ENCODE assay signal across 8 cellular contexts in genomic region chr11:119356349-119357031, GRCh38. TPM values are rescaled to one million over a fixed set of nuclear protein-coding genes. Genes with fewer than 3 reads are reported as not detected.
DNase-seq lines count a peak whose midpoint lies in the region; ATAC-seq and TF ChIP-seq lines count a peak whose summit lies in the region.

No MANE protein-coding gene starts in this region.

- TF ChIP-seq CTCF in ascending aorta (IDR thresholded peaks at IDR 0.05) (peak; percentile 85 to 87 (median 85)), hepatocyte (IDR thresholded peaks at IDR 0.05; ENCODE audit: poor library complexity) (peak; percentile 84)

- H3K9me3 ChIP-seq in HUES48 (ENCODE audit: control insufficient read depth, insufficient read depth, low read length) (no peaks in the 10 kb centered on the region), ascending aorta (no peaks in the 10 kb centered on the region), hepatocyte (ENCODE audit: low read depth) (no peaks in the 10 kb centered on the region)

- H3K4me3 ChIP-seq in HUES48 (ENCODE audit: low read depth, low read length) (peak overlapping the region; percentile 78), ascending aorta (peak overlapping the region; percentile 42 to 71), hepatocyte (peak overlapping the region; percentile 62)

- intact Hi-C loops in ascending aorta (cut with DNase I), result loop anchor here (1.0 to 10.0 kb wide), 4 partner anchors 18 to 368 kb away; partner anchors contain the start of genes NECTIN1 and USP2
- intact Hi-C loops in sciatic nerve (cut with DNase I), result no loop called here

- H4K20me1 ChIP-seq in hepatocyte (ENCODE audit: insufficient read depth, poor library complexity, severe bottlenecking), result no peaks in the 10 kb centered on the region

- H3K4me2 ChIP-seq in hepatocyte, result peak overlapping the region; percentile 95

- H3K9me2 ChIP-seq in hepatocyte (replicated peaks; ENCODE audit: insufficient read depth), result no peaks in the 10 kb centered on the region

- H3K36me3 ChIP-seq in HUES48 (ENCODE audit: control insufficient read depth, insufficient read depth, low read length) (peaks cover 16% of the 10 kb centered on the region; the same call in 1 of the 2 replicates), ascending aorta (no peaks in the 10 kb centered on the region), hepatocyte (replicated peaks; ENCODE audit: insufficient read depth, low read depth) (no peaks in the 10 kb centered on the region)

- peak overlapping the region; percentile 83 for H2AFZ ChIP-seq in hepatocyte

- 2% methylated on average over 54 of the region's 54 CpGs for WGBS in hepatocyte (ENCODE audit: low lambda C conversion rate, missing lambda C conversion rate)

- H3K27me3 ChIP-seq in HUES48 (ENCODE audit: control insufficient read depth, insufficient read depth, low read length) (peaks cover 18% of the 10 kb centered on the region), ascending aorta (no peaks in the 10 kb centered on the region), hepatocyte (no peaks in the 10 kb centered on the region)

- peak overlapping the region; percentile 57 for H3K27ac ChIP-seq in HUES48 (ENCODE audit: low read depth, low read length)
- H3K27ac ChIP-seq in ascending aorta, result no peak overlapping the region
- H3K27ac ChIP-seq in hepatocyte, result peak overlapping the region; percentile 54

- no peaks in the 10 kb centered on the region for H3K79me2 ChIP-seq in hepatocyte

- ATAC-seq in sciatic nerve, result peak; percentile 91

- H3K9ac ChIP-seq in HUES48 (ENCODE audit: low read depth, low read length), result peak overlapping the region; percentile 55

- DNase-seq in NK-92 treated with Interleukin-12 subunit alpha and Interleukin-12 subunit beta, amount 100 ng/mL, for 24 hours (lab: John Stamatoyannopoulos, UW), result peak; percentile 30
- DNase-seq in NK-92 (lab: John Stamatoyannopoulos, UW; ENCODE audit: unreplicated experiment), result no peak
- peak; percentile 68 for DNase-seq in T-helper 9 cell
- peak in 1 of 2 donors; percentile 89 for DNase-seq in ascending aorta (ENCODE audit: low spot score in 2 of 2)
- peak; percentile 93 for DNase-seq in hepatocyte (ENCODE audit: low spot score)
- DNase-seq in sciatic nerve (ENCODE audit: low spot score), result peak; percentile 91
- no peak for DNase-seq in SW 1271 (lab: John Stamatoyannopoulos, UW)

- peaks cover 10% of the 10 kb centered on the region for H3K4me1 ChIP-seq in HUES48 (ENCODE audit: control insufficient read depth, insufficient read depth, low read length)
- peaks cover 0 to 6% of the 10 kb centered on the region in 2 donors for H3K4me1 ChIP-seq in ascending aorta
- peaks cover 13% of the 10 kb centered on the region for H3K4me1 ChIP-seq in hepatocyte (ENCODE audit: insufficient read depth)

RNA-seq across cellular contexts. Expression of gene MFRP, which starts 10.0 kb away (rescaled TPM):
- total RNA-seq in ascending aorta (not detected), hepatocyte (0.08 TPM in 1 of 2 replicates, not detected in the other), sciatic nerve (not detected)
- not detected in 2 replicates for polyA plus RNA-seq in hepatocyte

RNA-seq across cellular contexts. Expression of gene C1QTNF5, which starts 15.8 kb away (rescaled TPM):
- total RNA-seq in ascending aorta (95.8 TPM), hepatocyte (12.5 and 13.7 TPM in 2 replicates), sciatic nerve (27.7 TPM)
- polyA plus RNA-seq in hepatocyte, result 18.0 and 23.6 TPM in 2 replicates

RNA-seq across cellular contexts. Expression of gene RNF26, which starts 22.2 kb away (rescaled TPM):
- total RNA-seq in ascending aorta (16.8 TPM), hepatocyte (15.5 and 15.8 TPM in 2 replicates), sciatic nerve (17.4 TPM)
- polyA plus RNA-seq in hepatocyte, result 35.5 and 46.9 TPM in 2 replicates

RNA-seq across cellular contexts. Expression of gene USP2, which starts 25.0 kb away (rescaled TPM):
- total RNA-seq in ascending aorta (not detected), hepatocyte (7.3 and 8.1 TPM in 2 replicates), sciatic nerve (13.7 TPM)
- 23.5 and 35.7 TPM in 2 replicates for polyA plus RNA-seq in hepatocyte

RNA-seq across cellular contexts. Expression of gene MCAM, which starts 39.6 kb away (rescaled TPM):
- total RNA-seq in ascending aorta (2,975 TPM), hepatocyte (8.7 and 35.4 TPM in 2 replicates), sciatic nerve (146 TPM)
- 5.1 and 6.1 TPM in 2 replicates for polyA plus RNA-seq in hepatocyte

Comparison
In these comparisons a context has a peak if more than half of its experiments do, and no peak if none do; other contexts are left out.
1. DNase-seq: peak in NK-92 treated with Interleukin-12 subunit alpha and Interleukin-12 subunit beta, amount 100 ng/mL, for 24 hours (single experiment), T-helper 9 cell (single experiment), hepatocyte (single experiment) and sciatic nerve (single experiment); none in NK-92 (single experiment) and SW 1271 (0 of 2).
2. H3K27ac ChIP-seq: peak in HUES48 (single experiment) and hepatocyte (single experiment); none in ascending aorta (0 of 2).
3. Peak in every context shown above with its lines, with median percentiles within 50 percentile points of each other: H3K4me3 ChIP-seq.